Comparison of ENCODE assay signal across 11 cellular contexts in genomic region chr9:129630967-129631672, GRCh38.
DNase-seq lines count a peak whose midpoint lies in the region; ATAC-seq lines count a peak whose summit lies in the region.
"Had no signal": no experiment of that assay in that cellular context is flagged by ENCODE, and none has a peak within 500 bp of the region (broad histone marks: within the 10 kb centered on the region; RNA-seq: fewer than 3 reads in every experiment).

No MANE protein-coding gene starts in this region.

- no peak overlapping the region for H3K4me3 Mint-ChIP-seq in central memory CD8-positive, alpha-beta T cell

- H3K9me3 Mint-ChIP-seq in central memory CD8-positive, alpha-beta T cell = no peaks in the 10 kb centered on the region

- H3K27ac Mint-ChIP-seq in central memory CD8-positive, alpha-beta T cell (ENCODE audit: low read depth) = peak overlapping the region; percentile 89

- ATAC-seq in central memory CD8-positive, alpha-beta T cell (replicated peaks; ENCODE audit: extremely low read depth, poor library complexity, severe bottlenecking) = no peak
- no peak for ATAC-seq in HG03565 (IDR thresholded peaks at IDR 0.05; ENCODE audit: unreplicated experiment)
- ATAC-seq: left colon had no signal

- DNase-seq in stimulated activated CD4-positive, alpha-beta T cell treated with anti-CD3 and anti-CD28 coated beads, Interleukin-1b, Interleukin-23, amount 100 ng/mL, for 48 hours = peak; percentile 25
- no peak for DNase-seq in stimulated activated CD4-positive, alpha-beta T cell treated with anti-CD3 and anti-CD28 coated beads, Interleukin-15, amount 100 ng/mL, for 24 hours
- DNase-seq in central memory CD8-positive, alpha-beta T cell (ENCODE audit: low spot score in 2 of 2) = no peak
- peak; percentile 33 for DNase-seq in left kidney (ENCODE audit: low read depth, low spot score)
- DNase-seq in RKO (ENCODE audit: low spot score) = no peak
- no peak for DNase-seq in SKM-1 treated with dmso at 0.1 percent for 144 hours (lab: John Stamatoyannopoulos, UW; ENCODE audit: unreplicated experiment)
- no peak for DNase-seq in activated CD8-positive, alpha-beta memory T cell treated with anti-CD3 and anti-CD28 coated beads, Interleukin-2, amount 50 U/mL, for 4 hours
- DNase-seq: left colon; NCI-H1930; stimulated activated naive CD4-positive, alpha-beta T cell had no signal

- H3K4me1 Mint-ChIP-seq in central memory CD8-positive, alpha-beta T cell = peaks cover 45% of the 10 kb centered on the region

- peaks cover 36% of the 10 kb centered on the region for H3K36me3 Mint-ChIP-seq in central memory CD8-positive, alpha-beta T cell (ENCODE audit: insufficient read depth)

- H3K27me3 Mint-ChIP-seq in central memory CD8-positive, alpha-beta T cell = no peaks in the 10 kb centered on the region

Comparison
In these comparisons a context has a peak if more than half of its experiments do, and no peak if none do; other contexts are left out.
1. DNase-seq: peak in stimulated activated CD4-positive, alpha-beta T cell treated with anti-CD3 and anti-CD28 coated beads, Interleukin-1b, Interleukin-23, amount 100 ng/mL, for 48 hours (single experiment) and left kidney (single experiment); none in stimulated activated CD4-positive, alpha-beta T cell treated with anti-CD3 and anti-CD28 coated beads, Interleukin-15, amount 100 ng/mL, for 24 hours (single experiment), central memory CD8-positive, alpha-beta T cell (0 of 2), RKO (single experiment), SKM-1 treated with dmso at 0.1 percent for 144 hours (single experiment) and activated CD8-positive, alpha-beta memory T cell treated with anti-CD3 and anti-CD28 coated beads, Interleukin-2, amount 50 U/mL, for 4 hours (single experiment).